16 cellular contexts compared by ENCODE assay signal in the genomic region with DNA sequence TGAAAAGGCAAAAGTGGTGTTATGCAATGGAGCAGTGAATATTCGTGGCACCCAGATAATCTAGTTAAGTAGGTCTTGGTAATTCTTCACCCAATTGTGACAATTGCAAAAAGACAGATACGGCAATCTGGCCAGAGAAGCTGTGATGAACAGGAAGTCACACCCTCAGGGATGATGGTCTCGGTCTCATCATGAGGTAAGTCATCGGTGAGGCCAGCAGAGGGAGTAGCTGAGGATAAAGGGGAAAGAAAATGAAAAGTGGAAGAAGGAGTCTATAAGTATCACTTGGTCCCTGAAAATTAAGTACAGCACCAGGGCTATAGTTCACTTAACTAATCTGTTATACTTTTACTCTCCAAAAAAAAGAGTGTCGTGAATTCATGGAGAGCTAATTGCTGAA.
DNase-seq lines count a peak whose midpoint lies in the region; ATAC-seq, FAIRE-seq and TF ChIP-seq lines count a peak whose summit lies in the region.
"Had no signal": no experiment of that assay in that cellular context is flagged by ENCODE, and none has a peak within 500 bp of the region (broad histone marks: within the 10 kb centered on the region; RNA-seq: fewer than 3 reads in every experiment).

No MANE protein-coding gene starts in this region.

- no peak for ATAC-seq in activated CD8-positive, alpha-beta T cell treated with anti-CD3 and anti-CD28 coated beads for 36 hours
- no peak for ATAC-seq in activated CD8-positive, alpha-beta T cell treated with anti-CD3 and anti-CD28 coated beads, Interleukin-2, amount 10 ng/mL, durations not matched to agents 7 days and 5 days
- no peak for ATAC-seq in pancreas
- ATAC-seq: psoas muscle had no signal

- no peaks in the 10 kb centered on the region for H3K36me3 ChIP-seq in pancreas
- H3K36me3 ChIP-seq: SJCRH30 had no signal

- H3K9me3 ChIP-seq in pancreas = no peaks in the 10 kb centered on the region
- H3K9me3 ChIP-seq: psoas muscle, SJCRH30 had no signal

- no peaks in the 10 kb centered on the region for H3K4me1 Mint-ChIP-seq in activated CD8-positive, alpha-beta T cell treated with anti-CD3 and anti-CD28 coated beads for 36 hours (ENCODE audit: low read depth)
- H3K4me1 Mint-ChIP-seq in activated CD8-positive, alpha-beta T cell treated with anti-CD3 and anti-CD28 coated beads, Interleukin-2, amount 10 ng/mL, durations not matched to agents 7 days and 5 days (ENCODE audit: low read depth) = no peaks in the 10 kb centered on the region
- peaks cover 27% of the 10 kb centered on the region for H3K4me1 Mint-ChIP-seq in type B pancreatic cell (ENCODE audit: unreplicated experiment)
- H3K4me1 Mint-ChIP-seq: activated naive CD4-positive, alpha-beta T cell treated with anti-CD3 and anti-CD28 coated beads, Interleukin-2, amount 10 ng/mL, durations not matched to agents 7 days and 5 days had no signal

- intact Hi-C loops in activated CD8-positive, alpha-beta T cell treated with anti-CD3 and anti-CD28 coated beads for 36 hours (cut with micrococcal nuclease) = no loop called here
- intact Hi-C loops in pancreas (cut with DNase I) = no loop called here

- peak; percentile 2 for DNase-seq in activated CD8-positive, alpha-beta T cell treated with anti-CD3 and anti-CD28 coated beads for 36 hours
- no peak for DNase-seq in activated CD8-positive, alpha-beta T cell treated with anti-CD3 and anti-CD28 coated beads, Interleukin-2, amount 10 ng/mL, durations not matched to agents 7 days and 5 days
- DNase-seq in MV-4-11 (lab: John Stamatoyannopoulos, UW) (peak; percentile 44), type B pancreatic cell (ENCODE audit: extremely low spot score, unreplicated experiment) (no peak), pancreas (no peak), HTR-8/SVneo (ENCODE audit: insufficient read length, low spot score) (no peak), NCI-H2029 treated with DMSO at 0.1 percent for 48 hours (lab: John Stamatoyannopoulos, UW) (no peak)
- DNase-seq: activated naive CD4-positive, alpha-beta T cell treated with anti-CD3 and anti-CD28 coated beads, Interleukin-2, amount 10 ng/mL, durations not matched to agents 7 days and 5 days; central memory CD4-positive, alpha-beta T cell; GF-D8; midbrain; NCI-H2081 treated with DMSO at 0.1 percent for 48 hours; psoas muscle; stimulated activated naive CD4-positive, alpha-beta T cell treated with Interleukin-2 at 50 U/mL for 16 hours had no signal

- no peak overlapping the region for H3K4me3 ChIP-seq in pancreas
- H3K4me3 ChIP-seq: psoas muscle, SJCRH30 had no signal

- no peaks in the 10 kb centered on the region for H3K27me3 Mint-ChIP-seq in activated CD8-positive, alpha-beta T cell treated with anti-CD3 and anti-CD28 coated beads for 36 hours
- no peaks in the 10 kb centered on the region for H3K27me3 Mint-ChIP-seq in activated CD8-positive, alpha-beta T cell treated with anti-CD3 and anti-CD28 coated beads, Interleukin-2, amount 10 ng/mL, durations not matched to agents 7 days and 5 days (ENCODE audit: low read depth)
- no peaks in the 10 kb centered on the region for H3K27me3 Mint-ChIP-seq in type B pancreatic cell
- H3K27me3 Mint-ChIP-seq: activated naive CD4-positive, alpha-beta T cell treated with anti-CD3 and anti-CD28 coated beads, Interleukin-2, amount 10 ng/mL, durations not matched to agents 7 days and 5 days had no signal

- TF ChIP-seq CTCF in activated CD8-positive, alpha-beta T cell treated with anti-CD3 and anti-CD28 coated beads for 36 hours (IDR thresholded peaks at IDR 0.05) = no peak
- peak; percentile 87 for TF ChIP-seq CTCF in VCaP (conservative IDR thresholded peaks at IDR 0.05)
- peak; percentile 46 for TF ChIP-seq CTCF in type B pancreatic cell (conservative IDR thresholded peaks at IDR 0.05)
- no peak for TF ChIP-seq CTCF in pancreas (IDR thresholded peaks at IDR 0.05)

- 62 to 75% methylated on average over 5 of the region's 5 CpGs for WGBS in pancreas, 2 donors

- H3K27ac ChIP-seq in VCaP (no peak overlapping the region), pancreas (no peak overlapping the region)
- H3K27ac ChIP-seq: psoas muscle, SJCRH30 had no signal

- no peaks in the 10 kb centered on the region for H3K4me1 ChIP-seq in pancreas
- H3K4me1 ChIP-seq: psoas muscle had no signal

- H3K27ac Mint-ChIP-seq in activated CD8-positive, alpha-beta T cell treated with anti-CD3 and anti-CD28 coated beads for 36 hours = no peak overlapping the region
- H3K27ac Mint-ChIP-seq in activated CD8-positive, alpha-beta T cell treated with anti-CD3 and anti-CD28 coated beads, Interleukin-2, amount 10 ng/mL, durations not matched to agents 7 days and 5 days = no peak overlapping the region
- H3K27ac Mint-ChIP-seq in type B pancreatic cell = no peak overlapping the region
- H3K27ac Mint-ChIP-seq: activated naive CD4-positive, alpha-beta T cell treated with anti-CD3 and anti-CD28 coated beads, Interleukin-2, amount 10 ng/mL, durations not matched to agents 7 days and 5 days had no signal

- H3K9me3 Mint-ChIP-seq in activated CD8-positive, alpha-beta T cell treated with anti-CD3 and anti-CD28 coated beads for 36 hours = peaks cover 12% of the 10 kb centered on the region
- peaks cover 30% of the 10 kb centered on the region for H3K9me3 Mint-ChIP-seq in activated CD8-positive, alpha-beta T cell treated with anti-CD3 and anti-CD28 coated beads, Interleukin-2, amount 10 ng/mL, durations not matched to agents 7 days and 5 days (ENCODE audit: insufficient read depth)
- H3K9me3 Mint-ChIP-seq in type B pancreatic cell = peaks cover 14% of the 10 kb centered on the region

- no peak for FAIRE-seq in pancreas (lab: Jason Lieb, UNC)
- no peak for FAIRE-seq in HTR-8/SVneo (lab: Jason Lieb, UNC)

- CTCF ChIA-PET in activated CD8-positive, alpha-beta T cell treated with anti-CD3 and anti-CD28 coated beads for 36 hours (lab: Charles Lee) = no interaction called here
- CTCF ChIA-PET in activated CD8-positive, alpha-beta T cell treated with anti-CD3 and anti-CD28 coated beads, Interleukin-2, amount 10 ng/mL, durations not matched to agents 7 days and 5 days (lab: Charles Lee) = no interaction called here

- H3K27me3 ChIP-seq in pancreas = no peaks in the 10 kb centered on the region
- H3K27me3 ChIP-seq: SJCRH30 had no signal

- no peaks in the 10 kb centered on the region for H3K36me3 Mint-ChIP-seq in activated CD8-positive, alpha-beta T cell treated with anti-CD3 and anti-CD28 coated beads for 36 hours (ENCODE audit: low read depth)
- H3K36me3 Mint-ChIP-seq in activated CD8-positive, alpha-beta T cell treated with anti-CD3 and anti-CD28 coated beads, Interleukin-2, amount 10 ng/mL, durations not matched to agents 7 days and 5 days (ENCODE audit: low read depth) = no peaks in the 10 kb centered on the region
- H3K36me3 Mint-ChIP-seq in type B pancreatic cell = no peaks in the 10 kb centered on the region
- H3K36me3 Mint-ChIP-seq: activated naive CD4-positive, alpha-beta T cell treated with anti-CD3 and anti-CD28 coated beads, Interleukin-2, amount 10 ng/mL, durations not matched to agents 7 days and 5 days had no signal

- POLR2A ChIA-PET in activated CD8-positive, alpha-beta T cell treated with anti-CD3 and anti-CD28 coated beads for 36 hours (lab: Charles Lee) = interaction anchor here (0.6 kb wide), 1 partner anchor 19 kb away, joined by 3 read pairs; no protein-coding TSS in a partner anchor
- POLR2A ChIA-PET in activated CD8-positive, alpha-beta T cell treated with anti-CD3 and anti-CD28 coated beads, Interleukin-2, amount 10 ng/mL, durations not matched to agents 7 days and 5 days (lab: Charles Lee) = no interaction called here

- H3K4me3 Mint-ChIP-seq in activated CD8-positive, alpha-beta T cell treated with anti-CD3 and anti-CD28 coated beads for 36 hours = no peak overlapping the region
- H3K4me3 Mint-ChIP-seq in activated CD8-positive, alpha-beta T cell treated with anti-CD3 and anti-CD28 coated beads, Interleukin-2, amount 10 ng/mL, durations not matched to agents 7 days and 5 days = no peak overlapping the region
- H3K4me3 Mint-ChIP-seq in type B pancreatic cell = no peak overlapping the region
- H3K4me3 Mint-ChIP-seq: activated naive CD4-positive, alpha-beta T cell treated with anti-CD3 and anti-CD28 coated beads, Interleukin-2, amount 10 ng/mL, durations not matched to agents 7 days and 5 days had no signal

Comparison
In these comparisons a context has a peak if more than half of its experiments do, and no peak if none do; other contexts are left out.
1. DNase-seq: peak in activated CD8-positive, alpha-beta T cell treated with anti-CD3 and anti-CD28 coated beads for 36 hours (single experiment) and MV-4-11 (single experiment); none in activated CD8-positive, alpha-beta T cell treated with anti-CD3 and anti-CD28 coated beads, Interleukin-2, amount 10 ng/mL, durations not matched to agents 7 days and 5 days (single experiment), type B pancreatic cell (single experiment), pancreas (0 of 6), HTR-8/SVneo (single experiment) and NCI-H2029 treated with DMSO at 0.1 percent for 48 hours (single experiment).
2. CTCF ChIP-seq: peak in VCaP (single experiment) and type B pancreatic cell (single experiment); none in activated CD8-positive, alpha-beta T cell treated with anti-CD3 and anti-CD28 coated beads for 36 hours (single experiment) and pancreas (0 of 4).